ENCODE assay signal across 1 cellular context in the genomic region with DNA sequence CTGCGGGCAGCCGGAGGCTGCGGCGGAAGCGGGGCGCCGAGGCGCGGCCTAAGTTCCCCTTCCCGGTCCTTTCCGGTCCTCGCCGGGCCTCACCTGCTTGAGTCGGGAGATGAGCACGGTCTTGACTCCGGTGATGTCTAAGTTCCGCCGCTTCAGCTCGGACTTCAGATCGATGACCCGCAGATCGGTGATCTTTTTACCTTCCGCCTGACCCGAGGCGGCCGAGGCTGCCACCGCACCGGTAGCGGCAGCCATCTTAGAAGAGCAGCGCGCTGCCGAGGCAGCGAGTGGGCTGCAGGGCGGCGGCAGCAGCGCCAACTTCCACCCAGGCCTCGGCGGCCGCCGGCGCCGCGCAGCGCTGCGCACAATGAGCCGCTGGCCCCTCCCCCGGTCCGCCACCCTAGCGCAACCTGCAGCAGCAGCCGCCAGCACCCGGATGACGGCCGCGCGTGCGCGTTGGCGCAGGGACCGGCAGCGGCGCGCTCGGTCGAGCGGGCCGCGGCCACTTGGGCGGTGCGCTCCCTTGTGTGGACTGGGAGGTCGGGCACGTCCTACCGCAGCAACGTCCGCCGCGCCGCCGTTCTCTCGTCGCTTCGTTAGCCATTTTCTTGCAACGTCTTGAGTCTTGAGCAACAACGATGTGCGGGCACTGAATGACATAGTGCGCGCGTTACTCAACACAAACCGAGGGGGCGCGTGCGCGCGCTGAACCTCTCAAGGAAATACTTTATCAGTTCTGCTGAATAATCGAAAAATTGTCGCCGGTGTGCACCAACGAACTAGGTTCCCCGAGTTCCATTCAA.
A peak's percentile ranks its signal among the peaks of the same experiment; 100 is the strongest.
TF ChIP-seq lines count a peak whose summit lies in the region.

A gene (minus strand): TSS at position 369 of the 803 bp plus-strand sequence. CDS start 114 bp downstream, at position 255.

TF ChIP-seq in HepG2, 621 proteins besides CTCF, POLR2A, EP300 and RAD21 (continued from another document and continues in another):
- TF ChIP-seq, protein P1, sequence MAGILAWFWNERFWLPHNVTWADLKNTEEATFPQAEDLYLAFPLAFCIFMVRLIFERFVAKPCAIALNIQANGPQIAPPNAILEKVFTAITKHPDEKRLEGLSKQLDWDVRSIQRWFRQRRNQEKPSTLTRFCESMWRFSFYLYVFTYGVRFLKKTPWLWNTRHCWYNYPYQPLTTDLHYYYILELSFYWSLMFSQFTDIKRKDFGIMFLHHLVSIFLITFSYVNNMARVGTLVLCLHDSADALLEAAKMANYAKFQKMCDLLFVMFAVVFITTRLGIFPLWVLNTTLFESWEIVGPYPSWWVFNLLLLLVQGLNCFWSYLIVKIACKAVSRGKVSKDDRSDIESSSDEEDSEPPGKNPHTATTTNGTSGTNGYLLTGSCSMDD (CRISPR knock-in tag; IDR thresholded peaks at IDR 0.05): peak; percentile 37; the same call in 1 of the 2 replicates
- TF ChIP-seq GATAD1 (CRISPR knock-in tag; IDR thresholded peaks at IDR 0.05): no peak
- no peak for TF ChIP-seq JUNB (CRISPR knock-in tag; IDR thresholded peaks at IDR 0.05; ENCODE audit: borderline replicate concordance)
- TF ChIP-seq ZBTB7B (CRISPR knock-in tag; IDR thresholded peaks at IDR 0.05): 0 out of 2 replicates have a peak, but pooled peaks have one; percentile 54
- peak; percentile 98 for TF ChIP-seq POLR2G (IDR thresholded peaks at IDR 0.05; ENCODE audit: low read depth, low read length)
- TF ChIP-seq ZNF615 (CRISPR knock-in tag; IDR thresholded peaks at IDR 0.05; ENCODE audit: borderline replicate concordance): no peak
- no peak for TF ChIP-seq ZNF33A (CRISPR knock-in tag; IDR thresholded peaks at IDR 0.05; ENCODE audit: borderline replicate concordance)
- peak; percentile 50; the same call in 1 of the 2 replicates for TF ChIP-seq ZNF350 (CRISPR knock-in tag; IDR thresholded peaks at IDR 0.05; ENCODE audit: borderline replicate concordance, low read depth)
- TF ChIP-seq CBFB (CRISPR knock-in tag; IDR thresholded peaks at IDR 0.05): 0 out of 2 replicates have a peak, but pooled peaks have one; percentile 61
- TF ChIP-seq SNAI1 (CRISPR knock-in tag; IDR thresholded peaks at IDR 0.05; ENCODE audit: borderline replicate concordance): peak; percentile 95
- no peak for TF ChIP-seq ZFP62 (CRISPR knock-in tag; IDR thresholded peaks at IDR 0.05)
- TF ChIP-seq ZNF20 (CRISPR knock-in tag; IDR thresholded peaks at IDR 0.05): 0 out of 2 replicates have a peak, but pooled peaks have one; percentile 36
- TF ChIP-seq SETDB1 (CRISPR knock-in tag; IDR thresholded peaks at IDR 0.05; ENCODE audit: borderline replicate concordance): no peak
- no peak for TF ChIP-seq PHB2 (IDR thresholded peaks at IDR 0.05; ENCODE audit: partially characterized antibody)
- no peak for TF ChIP-seq ZNF703 (CRISPR knock-in tag; IDR thresholded peaks at IDR 0.05; ENCODE audit: borderline replicate concordance)
- TF ChIP-seq ZNF138 (CRISPR knock-in tag; IDR thresholded peaks at IDR 0.05; ENCODE audit: low read depth): peak; percentile 55; the same call in 1 of the 2 replicates
- TF ChIP-seq ZNF329 (CRISPR knock-in tag; IDR thresholded peaks at IDR 0.05; ENCODE audit: low read depth): no peak
- TF ChIP-seq, protein P2, sequence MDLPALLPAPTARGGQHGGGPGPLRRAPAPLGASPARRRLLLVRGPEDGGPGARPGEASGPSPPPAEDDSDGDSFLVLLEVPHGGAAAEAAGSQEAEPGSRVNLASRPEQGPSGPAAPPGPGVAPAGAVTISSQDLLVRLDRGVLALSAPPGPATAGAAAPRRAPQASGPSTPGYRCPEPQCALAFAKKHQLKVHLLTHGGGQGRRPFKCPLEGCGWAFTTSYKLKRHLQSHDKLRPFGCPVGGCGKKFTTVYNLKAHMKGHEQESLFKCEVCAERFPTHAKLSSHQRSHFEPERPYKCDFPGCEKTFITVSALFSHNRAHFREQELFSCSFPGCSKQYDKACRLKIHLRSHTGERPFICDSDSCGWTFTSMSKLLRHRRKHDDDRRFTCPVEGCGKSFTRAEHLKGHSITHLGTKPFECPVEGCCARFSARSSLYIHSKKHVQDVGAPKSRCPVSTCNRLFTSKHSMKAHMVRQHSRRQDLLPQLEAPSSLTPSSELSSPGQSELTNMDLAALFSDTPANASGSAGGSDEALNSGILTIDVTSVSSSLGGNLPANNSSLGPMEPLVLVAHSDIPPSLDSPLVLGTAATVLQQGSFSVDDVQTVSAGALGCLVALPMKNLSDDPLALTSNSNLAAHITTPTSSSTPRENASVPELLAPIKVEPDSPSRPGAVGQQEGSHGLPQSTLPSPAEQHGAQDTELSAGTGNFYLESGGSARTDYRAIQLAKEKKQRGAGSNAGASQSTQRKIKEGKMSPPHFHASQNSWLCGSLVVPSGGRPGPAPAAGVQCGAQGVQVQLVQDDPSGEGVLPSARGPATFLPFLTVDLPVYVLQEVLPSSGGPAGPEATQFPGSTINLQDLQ (CRISPR knock-in tag; IDR thresholded peaks at IDR 0.05): no peak
- TF ChIP-seq HDAC2 (CRISPR knock-in tag; IDR thresholded peaks at IDR 0.05): no peak; the same call in 1 of the 2 replicates
- peak; percentile 83 for TF ChIP-seq SAP130 (CRISPR knock-in tag; IDR thresholded peaks at IDR 0.05; ENCODE audit: low read depth)
- peak; percentile 87 for TF ChIP-seq AGO2 (optimal IDR thresholded peaks at IDR 0.05; ENCODE audit: low read depth, low read length)
- TF ChIP-seq FIP1L1 (IDR thresholded peaks at IDR 0.05; ENCODE audit: borderline replicate concordance, insufficient read depth, low read depth, low read length): no peak
- TF ChIP-seq MLLT10 (CRISPR knock-in tag; IDR thresholded peaks at IDR 0.05): no peak
- TF ChIP-seq MATR3 (CRISPR knock-in tag; IDR thresholded peaks at IDR 0.05): no peak
- no peak for TF ChIP-seq MXI1 (IDR thresholded peaks at IDR 0.05; ENCODE audit: borderline replicate concordance, low read depth, low read length)
- no peak for TF ChIP-seq ZNF383 (CRISPR knock-in tag; IDR thresholded peaks at IDR 0.05; ENCODE audit: borderline replicate concordance)
- TF ChIP-seq LCORL (IDR thresholded peaks at IDR 0.05): no peak
- peak; percentile 45 for TF ChIP-seq LCORL (CRISPR knock-in tag; IDR thresholded peaks at IDR 0.05)
- no peak for TF ChIP-seq ZNF207 (IDR thresholded peaks at IDR 0.05; ENCODE audit: borderline replicate concordance)
- TF ChIP-seq ZNF7 (CRISPR knock-in tag; IDR thresholded peaks at IDR 0.05): peak; percentile 28; the same call in 1 of the 2 replicates
- TF ChIP-seq, protein P3, sequence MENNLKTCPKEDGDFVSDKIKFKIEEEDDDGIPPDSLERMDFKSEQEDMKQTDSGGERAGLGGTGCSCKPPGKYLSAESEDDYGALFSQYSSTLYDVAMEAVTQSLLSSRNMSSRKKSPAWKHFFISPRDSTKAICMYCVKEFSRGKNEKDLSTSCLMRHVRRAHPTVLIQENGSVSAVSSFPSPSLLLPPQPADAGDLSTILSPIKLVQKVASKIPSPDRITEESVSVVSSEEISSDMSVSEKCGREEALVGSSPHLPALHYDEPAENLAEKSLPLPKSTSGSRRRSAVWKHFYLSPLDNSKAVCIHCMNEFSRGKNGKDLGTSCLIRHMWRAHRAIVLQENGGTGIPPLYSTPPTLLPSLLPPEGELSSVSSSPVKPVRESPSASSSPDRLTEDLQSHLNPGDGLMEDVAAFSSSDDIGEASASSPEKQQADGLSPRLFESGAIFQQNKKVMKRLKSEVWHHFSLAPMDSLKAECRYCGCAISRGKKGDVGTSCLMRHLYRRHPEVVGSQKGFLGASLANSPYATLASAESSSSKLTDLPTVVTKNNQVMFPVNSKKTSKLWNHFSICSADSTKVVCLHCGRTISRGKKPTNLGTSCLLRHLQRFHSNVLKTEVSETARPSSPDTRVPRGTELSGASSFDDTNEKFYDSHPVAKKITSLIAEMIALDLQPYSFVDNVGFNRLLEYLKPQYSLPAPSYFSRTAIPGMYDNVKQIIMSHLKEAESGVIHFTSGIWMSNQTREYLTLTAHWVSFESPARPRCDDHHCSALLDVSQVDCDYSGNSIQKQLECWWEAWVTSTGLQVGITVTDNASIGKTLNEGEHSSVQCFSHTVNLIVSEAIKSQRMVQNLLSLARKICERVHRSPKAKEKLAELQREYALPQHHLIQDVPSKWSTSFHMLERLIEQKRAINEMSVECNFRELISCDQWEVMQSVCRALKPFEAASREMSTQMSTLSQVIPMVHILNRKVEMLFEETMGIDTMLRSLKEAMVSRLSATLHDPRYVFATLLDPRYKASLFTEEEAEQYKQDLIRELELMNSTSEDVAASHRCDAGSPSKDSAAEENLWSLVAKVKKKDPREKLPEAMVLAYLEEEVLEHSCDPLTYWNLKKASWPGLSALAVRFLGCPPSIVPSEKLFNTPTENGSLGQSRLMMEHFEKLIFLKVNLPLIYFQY (CRISPR knock-in tag; IDR thresholded peaks at IDR 0.05; ENCODE audit: borderline replicate concordance): peak; percentile 45; the same call in 1 of the 2 replicates
- no peak for TF ChIP-seq ZNF775 (CRISPR knock-in tag; IDR thresholded peaks at IDR 0.05; ENCODE audit: borderline replicate concordance)
- no peak for TF ChIP-seq HMGA1 (CRISPR knock-in tag; conservative IDR thresholded peaks at IDR 0.05)
- peak; percentile 86; the same call in 1 of the 2 replicates for TF ChIP-seq HES4 (CRISPR knock-in tag; IDR thresholded peaks at IDR 0.05; ENCODE audit: borderline replicate concordance)
- TF ChIP-seq ERF (CRISPR knock-in tag; IDR thresholded peaks at IDR 0.05): peak; percentile 79
- TF ChIP-seq, protein P4, sequence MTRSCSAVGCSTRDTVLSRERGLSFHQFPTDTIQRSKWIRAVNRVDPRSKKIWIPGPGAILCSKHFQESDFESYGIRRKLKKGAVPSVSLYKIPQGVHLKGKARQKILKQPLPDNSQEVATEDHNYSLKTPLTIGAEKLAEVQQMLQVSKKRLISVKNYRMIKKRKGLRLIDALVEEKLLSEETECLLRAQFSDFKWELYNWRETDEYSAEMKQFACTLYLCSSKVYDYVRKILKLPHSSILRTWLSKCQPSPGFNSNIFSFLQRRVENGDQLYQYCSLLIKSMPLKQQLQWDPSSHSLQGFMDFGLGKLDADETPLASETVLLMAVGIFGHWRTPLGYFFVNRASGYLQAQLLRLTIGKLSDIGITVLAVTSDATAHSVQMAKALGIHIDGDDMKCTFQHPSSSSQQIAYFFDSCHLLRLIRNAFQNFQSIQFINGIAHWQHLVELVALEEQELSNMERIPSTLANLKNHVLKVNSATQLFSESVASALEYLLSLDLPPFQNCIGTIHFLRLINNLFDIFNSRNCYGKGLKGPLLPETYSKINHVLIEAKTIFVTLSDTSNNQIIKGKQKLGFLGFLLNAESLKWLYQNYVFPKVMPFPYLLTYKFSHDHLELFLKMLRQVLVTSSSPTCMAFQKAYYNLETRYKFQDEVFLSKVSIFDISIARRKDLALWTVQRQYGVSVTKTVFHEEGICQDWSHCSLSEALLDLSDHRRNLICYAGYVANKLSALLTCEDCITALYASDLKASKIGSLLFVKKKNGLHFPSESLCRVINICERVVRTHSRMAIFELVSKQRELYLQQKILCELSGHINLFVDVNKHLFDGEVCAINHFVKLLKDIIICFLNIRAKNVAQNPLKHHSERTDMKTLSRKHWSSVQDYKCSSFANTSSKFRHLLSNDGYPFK (CRISPR knock-in tag; IDR thresholded peaks at IDR 0.05; ENCODE audit: borderline replicate concordance): peak; percentile 100
- TF ChIP-seq, protein P5, sequence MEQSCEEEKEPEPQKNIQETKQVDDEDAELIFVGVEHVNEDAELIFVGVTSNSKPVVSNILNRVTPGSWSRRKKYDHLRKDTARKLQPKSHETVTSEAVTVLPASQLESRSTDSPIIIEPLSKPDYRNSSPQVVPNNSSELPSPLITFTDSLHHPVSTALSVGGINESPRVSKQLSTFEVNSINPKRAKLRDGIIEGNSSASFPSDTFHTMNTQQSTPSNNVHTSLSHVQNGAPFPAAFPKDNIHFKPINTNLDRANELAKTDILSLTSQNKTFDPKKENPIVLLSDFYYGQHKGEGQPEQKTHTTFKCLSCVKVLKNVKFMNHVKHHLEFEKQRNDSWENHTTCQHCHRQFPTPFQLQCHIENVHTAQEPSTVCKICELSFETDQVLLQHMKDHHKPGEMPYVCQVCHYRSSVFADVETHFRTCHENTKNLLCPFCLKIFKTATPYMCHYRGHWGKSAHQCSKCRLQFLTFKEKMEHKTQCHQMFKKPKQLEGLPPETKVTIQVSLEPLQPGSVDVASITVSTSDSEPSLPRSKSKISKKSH (CRISPR knock-in tag; IDR thresholded peaks at IDR 0.05; ENCODE audit: borderline replicate concordance): no peak
- no peak for TF ChIP-seq ZNF879 (CRISPR knock-in tag; IDR thresholded peaks at IDR 0.05)
- TF ChIP-seq YEATS2 (CRISPR knock-in tag; IDR thresholded peaks at IDR 0.05; ENCODE audit: borderline replicate concordance): peak; percentile 69; the same call in 1 of the 2 replicates
- TF ChIP-seq, protein P6, sequence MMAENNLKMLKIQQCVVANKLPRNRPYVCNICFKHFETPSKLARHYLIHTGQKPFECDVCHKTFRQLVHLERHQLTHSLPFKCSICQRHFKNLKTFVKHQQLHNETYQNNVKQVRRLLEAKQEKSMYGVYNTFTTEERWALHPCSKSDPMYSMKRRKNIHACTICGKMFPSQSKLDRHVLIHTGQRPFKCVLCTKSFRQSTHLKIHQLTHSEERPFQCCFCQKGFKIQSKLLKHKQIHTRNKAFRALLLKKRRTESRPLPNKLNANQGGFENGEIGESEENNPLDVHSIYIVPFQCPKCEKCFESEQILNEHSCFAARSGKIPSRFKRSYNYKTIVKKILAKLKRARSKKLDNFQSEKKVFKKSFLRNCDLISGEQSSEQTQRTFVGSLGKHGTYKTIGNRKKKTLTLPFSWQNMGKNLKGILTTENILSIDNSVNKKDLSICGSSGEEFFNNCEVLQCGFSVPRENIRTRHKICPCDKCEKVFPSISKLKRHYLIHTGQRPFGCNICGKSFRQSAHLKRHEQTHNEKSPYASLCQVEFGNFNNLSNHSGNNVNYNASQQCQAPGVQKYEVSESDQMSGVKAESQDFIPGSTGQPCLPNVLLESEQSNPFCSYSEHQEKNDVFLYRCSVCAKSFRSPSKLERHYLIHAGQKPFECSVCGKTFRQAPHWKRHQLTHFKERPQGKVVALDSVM (CRISPR knock-in tag; IDR thresholded peaks at IDR 0.05): peak; percentile 71
- TF ChIP-seq JUN (CRISPR knock-in tag; IDR thresholded peaks at IDR 0.05): 0 out of 2 replicates have a peak, but pooled peaks have one; percentile 20
- TF ChIP-seq ZSCAN12 (CRISPR knock-in tag; IDR thresholded peaks at IDR 0.05): peak; percentile 59
- TF ChIP-seq, protein P7, sequence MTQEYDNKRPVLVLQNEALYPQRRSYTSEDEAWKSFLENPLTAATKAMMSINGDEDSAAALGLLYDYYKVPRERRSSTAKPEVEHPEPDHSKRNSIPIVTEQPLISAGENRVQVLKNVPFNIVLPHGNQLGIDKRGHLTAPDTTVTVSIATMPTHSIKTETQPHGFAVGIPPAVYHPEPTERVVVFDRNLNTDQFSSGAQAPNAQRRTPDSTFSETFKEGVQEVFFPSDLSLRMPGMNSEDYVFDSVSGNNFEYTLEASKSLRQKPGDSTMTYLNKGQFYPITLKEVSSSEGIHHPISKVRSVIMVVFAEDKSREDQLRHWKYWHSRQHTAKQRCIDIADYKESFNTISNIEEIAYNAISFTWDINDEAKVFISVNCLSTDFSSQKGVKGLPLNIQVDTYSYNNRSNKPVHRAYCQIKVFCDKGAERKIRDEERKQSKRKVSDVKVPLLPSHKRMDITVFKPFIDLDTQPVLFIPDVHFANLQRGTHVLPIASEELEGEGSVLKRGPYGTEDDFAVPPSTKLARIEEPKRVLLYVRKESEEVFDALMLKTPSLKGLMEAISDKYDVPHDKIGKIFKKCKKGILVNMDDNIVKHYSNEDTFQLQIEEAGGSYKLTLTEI (CRISPR knock-in tag; conservative IDR thresholded peaks at IDR 0.05): no peak
- TF ChIP-seq MED1 (CRISPR knock-in tag; IDR thresholded peaks at IDR 0.05): peak; percentile 73
- TF ChIP-seq NPAS2 (CRISPR knock-in tag; IDR thresholded peaks at IDR 0.05; ENCODE audit: borderline replicate concordance): no peak
- TF ChIP-seq ZNF607 (CRISPR knock-in tag; IDR thresholded peaks at IDR 0.05; ENCODE audit: borderline replicate concordance): peak; percentile 32
- TF ChIP-seq CBX1 (IDR thresholded peaks at IDR 0.05; ENCODE audit: low read depth): peak; percentile 79
- TF ChIP-seq ZNF598 (CRISPR knock-in tag; IDR thresholded peaks at IDR 0.05; ENCODE audit: borderline replicate concordance): peak; percentile 94; the same call in 1 of the 2 replicates
